In the genomic region with DNA sequence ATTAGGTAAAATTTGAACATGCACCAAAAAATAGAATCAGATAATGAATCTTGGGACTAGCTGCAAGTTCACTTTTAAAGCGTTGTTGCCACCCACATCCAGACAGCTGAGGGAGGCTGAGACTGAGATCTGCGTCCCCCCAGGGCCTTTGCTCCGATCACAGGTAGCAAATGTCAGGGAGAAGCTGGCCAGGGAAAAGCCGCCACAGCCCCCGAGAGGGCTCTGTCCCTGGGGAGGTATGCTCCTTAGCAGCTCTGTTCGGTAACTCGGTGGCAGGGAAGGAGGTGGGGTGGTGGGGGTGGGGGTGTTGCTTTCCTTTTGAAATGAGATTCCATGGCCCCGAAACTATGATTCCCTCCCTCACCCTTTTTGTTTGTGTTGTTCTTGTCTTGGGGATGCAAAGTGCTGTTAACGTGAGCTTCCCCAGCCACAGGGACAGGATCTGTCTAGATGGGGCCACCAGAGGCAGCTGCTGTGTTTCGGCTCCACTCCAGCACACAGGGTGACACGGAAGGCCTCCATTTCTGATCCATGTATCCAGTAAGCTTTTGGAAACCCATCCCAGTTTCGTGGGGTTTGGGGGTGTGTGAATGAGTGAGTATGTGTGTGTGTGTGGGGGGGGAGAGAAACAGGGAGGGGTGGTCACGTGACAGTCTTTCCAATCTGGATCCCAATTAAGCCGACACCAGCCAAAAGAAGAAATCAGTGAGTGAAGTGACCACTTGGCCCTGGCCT, we compare ENCODE assay signal across 10 cellular contexts. TPM values are rescaled to one million over a fixed set of nuclear protein-coding genes. Genes with fewer than 3 reads are reported as not detected.
DNase-seq lines count a peak whose midpoint lies in the region; ATAC-seq, FAIRE-seq and TF ChIP-seq lines count a peak whose summit lies in the region.
"Had no signal": no experiment of that assay in that cellular context is flagged by ENCODE, and none has a peak within 500 bp of the region (broad histone marks: within the 10 kb centered on the region; RNA-seq: fewer than 3 reads in every experiment).

No MANE protein-coding gene starts in this region.

- 68% methylated on average over 13 of the region's 14 CpGs for WGBS in A549 (ENCODE audit: missing lambda C conversion rate)

- no peak for TF ChIP-seq RAD21 in A549 (conservative IDR thresholded peaks at IDR 0.05 in 1 of 2, IDR thresholded peaks at IDR 0.05 in 1 of 2)

- H3K27ac ChIP-seq in A549: no peak overlapping the region
- peak overlapping the region in 2 of 59 donors; percentile 44 to 74 for H3K27ac ChIP-seq in dorsolateral prefrontal cortex

- peaks cover 0 to 75% (median 55%) of the 10 kb centered on the region in 45 donors for H3K27me3 ChIP-seq in dorsolateral prefrontal cortex

- H3K36me3 Mint-ChIP-seq in HFFc6 (ENCODE audit: low read depth): no peaks in the 10 kb centered on the region
- H3K36me3 Mint-ChIP-seq in naive thymus-derived CD8-positive, alpha-beta T cell: peaks cover under 1 to 6% (median 1%) of the 10 kb centered on the region in 3 donors
- H3K36me3 Mint-ChIP-seq in activated CD4-positive, alpha-beta memory T cell treated with anti-CD3 and anti-CD28 coated beads for 36 hours: no peaks in the 10 kb centered on the region

- no peaks in the 10 kb centered on the region for H3K9me3 ChIP-seq in A549

- FAIRE-seq in A549 (lab: Jason Lieb, UNC): no peak

- no peak for TF ChIP-seq EP300 in A549 (IDR thresholded peaks at IDR 0.05)

- no peak overlapping the region for H3K27ac Mint-ChIP-seq in HFFc6
- no peak overlapping the region for H3K27ac Mint-ChIP-seq in naive thymus-derived CD8-positive, alpha-beta T cell
- no peak overlapping the region for H3K27ac Mint-ChIP-seq in activated CD4-positive, alpha-beta memory T cell treated with anti-CD3 and anti-CD28 coated beads for 36 hours

- H3K4me1 Mint-ChIP-seq in HFFc6 (ENCODE audit: low read depth): peaks cover 5% of the 10 kb centered on the region
- peaks cover 2 to 15% (median 5%) of the 10 kb centered on the region in 4 donors for H3K4me1 Mint-ChIP-seq in naive thymus-derived CD8-positive, alpha-beta T cell
- peaks cover 6% of the 10 kb centered on the region for H3K4me1 Mint-ChIP-seq in activated CD4-positive, alpha-beta memory T cell treated with anti-CD3 and anti-CD28 coated beads for 36 hours (ENCODE audit: low read depth)

- no peaks in the 10 kb centered on the region for H3K9me3 Mint-ChIP-seq in HFFc6
- H3K9me3 Mint-ChIP-seq in naive thymus-derived CD8-positive, alpha-beta T cell: peaks cover 0 to 2% (median 0%) of the 10 kb centered on the region in 9 donors
- H3K9me3 Mint-ChIP-seq in activated CD4-positive, alpha-beta memory T cell treated with anti-CD3 and anti-CD28 coated beads for 36 hours: no peaks in the 10 kb centered on the region

- intact Hi-C loops in dorsolateral prefrontal cortex (cut with DNase I): no loop called here
- intact Hi-C loops in activated CD4-positive, alpha-beta memory T cell treated with anti-CD3 and anti-CD28 coated beads for 36 hours (cut with micrococcal nuclease): no loop called here

- H3K4me2 ChIP-seq in A549: peak overlapping the region; percentile 94

- ATAC-seq in A549: no peak; a peak in 1 of 6 replicates
- no peak for ATAC-seq in naive thymus-derived CD8-positive, alpha-beta T cell

- no peak for TF ChIP-seq CTCF in A549 (IDR thresholded peaks at IDR 0.05)
- no peak for TF ChIP-seq CTCF in HFFc6 (IDR thresholded peaks at IDR 0.05)
- TF ChIP-seq CTCF in dorsolateral prefrontal cortex (IDR thresholded peaks at IDR 0.05 in 54 of 56, conservative IDR thresholded peaks at IDR 0.05 in 2 of 56; ENCODE audit: low read depth in 1 of 56, partially characterized antibody in 56 of 56): no peak

- POLR2A ChIA-PET in A549 (lab: Yijun Ruan, JAX): interaction anchor here (1.0 kb wide), 1 partner anchor 493 kb away, joined by 3 read pairs; no protein-coding TSS in a partner anchor
- POLR2A ChIA-PET in naive thymus-derived CD8-positive, alpha-beta T cell (lab: Charles Lee): no interaction called here
- POLR2A ChIA-PET in activated CD4-positive, alpha-beta memory T cell treated with anti-CD3 and anti-CD28 coated beads for 36 hours (lab: Charles Lee): no interaction called here

- H3K4me3 Mint-ChIP-seq in HFFc6: peak overlapping the region; percentile 68
- peak overlapping the region in 6 of 10 donors; percentile 8 to 75 (median 49) for H3K4me3 Mint-ChIP-seq in naive thymus-derived CD8-positive, alpha-beta T cell
- H3K4me3 Mint-ChIP-seq in activated CD4-positive, alpha-beta memory T cell treated with anti-CD3 and anti-CD28 coated beads for 36 hours: no peak overlapping the region

- DNase-seq in A549 (ENCODE audit: low read depth in 1 of 2, low spot score in 1 of 2) (no peak), HFFc6 (no peak), dorsolateral prefrontal cortex (peak in 1 of 10 donors; percentile 44), MV-4-11 (lab: John Stamatoyannopoulos, UW) (no peak)
- DNase-seq in naive thymus-derived CD8-positive, alpha-beta T cell: no peak
- no peak for DNase-seq in activated CD4-positive, alpha-beta memory T cell treated with anti-CD3 and anti-CD28 coated beads for 36 hours
- DNase-seq in activated T-cell treated with anti-CD3 and anti-CD28 coated beads, Interleukin-2, amount 50 U/mL, for 1 hour: no peak
- DNase-seq in stimulated activated naive CD4-positive, alpha-beta T cell (lab: John Stamatoyannopoulos, UW): no peak
- DNase-seq: activated CD4-positive, alpha-beta T cell treated with anti-CD3 and anti-CD28 coated beads, Interleukin-2, amount 50 U/mL, for 1 hour; NCI-H510A treated with DMSO at 0.1 percent for 48 hours had no signal

- no peak for TF ChIP-seq POLR2A in A549 (IDR thresholded peaks at IDR 0.05; ENCODE audit: low read length)

- CTCF ChIA-PET in A549 (lab: Yijun Ruan, JAX): interaction anchor here (0.7 to 4.0 kb wide), 19 partner anchors 9 to 1582 kb away, joined by 3 to 28 read pairs (median 7); no protein-coding TSS in a partner anchor
- CTCF ChIA-PET in activated CD4-positive, alpha-beta memory T cell treated with anti-CD3 and anti-CD28 coated beads for 36 hours (lab: Charles Lee): interaction anchor here (0.6 to 2.1 kb wide), 3 partner anchors 50 to 473 kb away, joined by 3 to 5 read pairs (median 4); no protein-coding TSS in a partner anchor

- no peaks in the 10 kb centered on the region for H3K4me1 ChIP-seq in A549

- peak overlapping the region; percentile 58 for H3K4me3 ChIP-seq in A549
- peak overlapping the region; percentile 33 to 74 (median 58) for H3K4me3 ChIP-seq in dorsolateral prefrontal cortex

- peaks cover 35% of the 10 kb centered on the region for H3K27me3 Mint-ChIP-seq in HFFc6 (ENCODE audit: insufficient read depth)
- H3K27me3 Mint-ChIP-seq in naive thymus-derived CD8-positive, alpha-beta T cell: peaks cover 41 to 79% (median 61%) of the 10 kb centered on the region in 5 donors
- H3K27me3 Mint-ChIP-seq in activated CD4-positive, alpha-beta memory T cell treated with anti-CD3 and anti-CD28 coated beads for 36 hours: peaks cover 49% of the 10 kb centered on the region

TF ChIP-seq in A549, 52 proteins besides CTCF, POLR2A, EP300 and RAD21:
- TF ChIP-seq ZFP36 (IDR thresholded peaks at IDR 0.05; ENCODE audit: borderline replicate concordance, partially characterized antibody) (no peak), POLR2AphosphoS2 (conservative IDR thresholded peaks at IDR 0.05; ENCODE audit: low read length) (no peak), HDAC2 (IDR thresholded peaks at IDR 0.05) (no peak)
- TF ChIP-seq, protein P1, sequence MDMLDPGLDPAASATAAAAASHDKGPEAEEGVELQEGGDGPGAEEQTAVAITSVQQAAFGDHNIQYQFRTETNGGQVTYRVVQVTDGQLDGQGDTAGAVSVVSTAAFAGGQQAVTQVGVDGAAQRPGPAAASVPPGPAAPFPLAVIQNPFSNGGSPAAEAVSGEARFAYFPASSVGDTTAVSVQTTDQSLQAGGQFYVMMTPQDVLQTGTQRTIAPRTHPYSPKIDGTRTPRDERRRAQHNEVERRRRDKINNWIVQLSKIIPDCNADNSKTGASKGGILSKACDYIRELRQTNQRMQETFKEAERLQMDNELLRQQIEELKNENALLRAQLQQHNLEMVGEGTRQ (IDR thresholded peaks at IDR 0.05): peak; percentile 29; the same call in 1 of the 2 replicates
- TF ChIP-seq, protein P2, sequence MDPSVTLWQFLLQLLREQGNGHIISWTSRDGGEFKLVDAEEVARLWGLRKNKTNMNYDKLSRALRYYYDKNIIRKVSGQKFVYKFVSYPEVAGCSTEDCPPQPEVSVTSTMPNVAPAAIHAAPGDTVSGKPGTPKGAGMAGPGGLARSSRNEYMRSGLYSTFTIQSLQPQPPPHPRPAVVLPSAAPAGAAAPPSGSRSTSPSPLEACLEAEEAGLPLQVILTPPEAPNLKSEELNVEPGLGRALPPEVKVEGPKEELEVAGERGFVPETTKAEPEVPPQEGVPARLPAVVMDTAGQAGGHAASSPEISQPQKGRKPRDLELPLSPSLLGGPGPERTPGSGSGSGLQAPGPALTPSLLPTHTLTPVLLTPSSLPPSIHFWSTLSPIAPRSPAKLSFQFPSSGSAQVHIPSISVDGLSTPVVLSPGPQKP (IDR thresholded peaks at IDR 0.05; ENCODE audit: low read depth, low read length): no peak

RNA-seq across cellular contexts. Expression of a gene that starts 1.1 kb away (rescaled TPM):
- polyA plus RNA-seq in A549 (2011; rRNA removed) (0.88 and 1.5 TPM in 2 replicates), A549 (2017; fragmentation: RNase III; extraction: RNeasy Plus Mini Kit Qiagen cat#74134 plus additional on column Dnase treatment) (0.71 to 0.87 TPM (median 0.71 TPM) in 3 replicates)
- polyA plus RNA-seq in A549 (2012; cell fraction: cytosol; rRNA removed): 0.13 and 0.16 TPM in 2 replicates
- 0.34 and 0.53 TPM in 2 replicates for polyA plus RNA-seq in A549 (2012; cell fraction: nucleus; rRNA removed)
- polyA minus RNA-seq in A549 (2011; rRNA and poly(A)+ RNA removed): 1.7 and 2.3 TPM in 2 replicates
- under 1 TPM; 0.35 to 0.62 (median 0.52) TPM for total RNA-seq in HFFc6 (2021; fragmentation: NEBNext Ultra II Directional; extraction: Animal tissue kit (Norgen Biotek cat#: 25700))
- total RNA-seq in dorsolateral prefrontal cortex: 1 to 10 TPM; 1.8 to 7.3 (median 3.6) TPM
- under 1 TPM; 0.41 to 0.47 TPM for total RNA-seq in naive thymus-derived CD8-positive, alpha-beta T cell
- under 1 TPM in 1 of 3 donors, not detected in 2; 0.14 TPM for polyA plus RNA-seq in naive thymus-derived CD8-positive, alpha-beta T cell
- total RNA-seq in activated CD4-positive, alpha-beta memory T cell treated with anti-CD3 and anti-CD28 coated beads for 36 hours: under 1 TPM; 0.29 to 0.31 TPM
